7 cellular contexts compared by ENCODE assay signal in genomic region chr5:176036391-176036790, GRCh38.
DNase-seq lines count a peak whose midpoint lies in the region; TF ChIP-seq lines count a peak whose summit lies in the region.
"Not testable (repeated sequence)": the region's sequence is repeated elsewhere in the genome, so short reads cannot be mapped to it uniquely, and the experiment has no call there.

No MANE protein-coding gene starts in this region.

- not testable (repeated sequence) for TF ChIP-seq CTCF in sigmoid colon (IDR thresholded peaks at IDR 0.05)

- not testable (repeated sequence) for H3K27ac ChIP-seq in sigmoid colon

- POLR2A ChIA-PET in activated CD4-positive, alpha-beta memory T cell treated with anti-CD3 and anti-CD28 coated beads, Interleukin-2, amount 10 ng/mL, durations not matched to agents 7 days and 5 days (lab: Charles Lee), result not testable (repeated sequence)

- DNase-seq in G401 (ENCODE audit: low spot score) (peak; percentile 27), ecto neural progenitor cell (ENCODE audit: low spot score) (peak; percentile 36), sigmoid colon (peak; percentile 57)
- not testable (repeated sequence) for DNase-seq in activated CD4-positive, alpha-beta memory T cell treated with anti-CD3 and anti-CD28 coated beads, Interleukin-2, amount 10 ng/mL, durations not matched to agents 7 days and 5 days; activated T-helper 1 cell treated with anti-CD3 and anti-CD28 coated beads, Interleukin-12 subunit alpha, Interleukin-12 subunit beta, Interleukin-2, Interleukin-4 antibody, amounts not matched to agents 30 ng/mL and 10 ng/mL and 1 ng/mL, durations not matched to agents 14 hours and 24 hours and 36 hours (ENCODE audit: low spot score); activated naive CD8-positive, alpha-beta T cell treated with anti-CD3 and anti-CD28 coated beads for 36 hours

- not testable (repeated sequence) for H3K36me3 Mint-ChIP-seq in T-helper 1 cell treated with Interleukin-12 subunit alpha and Interleukin-12 subunit beta and Interleukin-4 antibody, amounts not matched to agents 30 μg/mL and 1 μg/mL, for 36 hours (ENCODE audit: low read depth); activated CD4-positive, alpha-beta memory T cell treated with anti-CD3 and anti-CD28 coated beads, Interleukin-2, amount 10 ng/mL, durations not matched to agents 7 days and 5 days (ENCODE audit: low read depth); activated T-helper 1 cell treated with anti-CD3 and anti-CD28 coated beads, Interleukin-12 subunit alpha, Interleukin-12 subunit beta, Interleukin-2, Interleukin-4 antibody, amounts not matched to agents 30 ng/mL and 10 ng/mL and 1 ng/mL, durations not matched to agents 14 hours and 24 hours and 36 hours (ENCODE audit: low read depth); activated naive CD8-positive, alpha-beta T cell treated with anti-CD3 and anti-CD28 coated beads for 36 hours

- not testable (repeated sequence) for H3K36me3 ChIP-seq in sigmoid colon

- not testable (repeated sequence) for TF ChIP-seq EP300 in sigmoid colon (IDR thresholded peaks at IDR 0.05)

- peak overlapping the region; percentile 44 for H3K4me3 Mint-ChIP-seq in T-helper 1 cell treated with Interleukin-12 subunit alpha and Interleukin-12 subunit beta and Interleukin-4 antibody, amounts not matched to agents 30 μg/mL and 1 μg/mL, for 36 hours
- not testable (repeated sequence) for H3K4me3 Mint-ChIP-seq in activated CD4-positive, alpha-beta memory T cell treated with anti-CD3 and anti-CD28 coated beads, Interleukin-2, amount 10 ng/mL, durations not matched to agents 7 days and 5 days
- H3K4me3 Mint-ChIP-seq in activated T-helper 1 cell treated with anti-CD3 and anti-CD28 coated beads, Interleukin-12 subunit alpha, Interleukin-12 subunit beta, Interleukin-2, Interleukin-4 antibody, amounts not matched to agents 30 ng/mL and 10 ng/mL and 1 ng/mL, durations not matched to agents 14 hours and 24 hours and 36 hours, result peak overlapping the region; percentile 27
- peak overlapping the region; percentile 70 for H3K4me3 Mint-ChIP-seq in activated naive CD8-positive, alpha-beta T cell treated with anti-CD3 and anti-CD28 coated beads for 36 hours

- not testable (repeated sequence) for H3K4me1 ChIP-seq in sigmoid colon

- not testable (repeated sequence) for H3K4me3 ChIP-seq in sigmoid colon

- H3K27ac Mint-ChIP-seq in T-helper 1 cell treated with Interleukin-12 subunit alpha and Interleukin-12 subunit beta and Interleukin-4 antibody, amounts not matched to agents 30 μg/mL and 1 μg/mL, for 36 hours, result peak overlapping the region; percentile 62
- peak overlapping the region; percentile 27 for H3K27ac Mint-ChIP-seq in activated CD4-positive, alpha-beta memory T cell treated with anti-CD3 and anti-CD28 coated beads, Interleukin-2, amount 10 ng/mL, durations not matched to agents 7 days and 5 days
- not testable (repeated sequence) for H3K27ac Mint-ChIP-seq in activated T-helper 1 cell treated with anti-CD3 and anti-CD28 coated beads, Interleukin-12 subunit alpha, Interleukin-12 subunit beta, Interleukin-2, Interleukin-4 antibody, amounts not matched to agents 30 ng/mL and 10 ng/mL and 1 ng/mL, durations not matched to agents 14 hours and 24 hours and 36 hours
- peak overlapping the region; percentile 77 for H3K27ac Mint-ChIP-seq in activated naive CD8-positive, alpha-beta T cell treated with anti-CD3 and anti-CD28 coated beads for 36 hours

- intact Hi-C loops in activated T-helper 1 cell treated with anti-CD3 and anti-CD28 coated beads, Interleukin-12 subunit alpha, Interleukin-12 subunit beta, Interleukin-2, Interleukin-4 antibody, amounts not matched to agents 30 ng/mL and 10 ng/mL and 1 ng/mL, durations not matched to agents 14 hours and 24 hours and 36 hours (cut with micrococcal nuclease); sigmoid colon (cut with DNase I): not testable (repeated sequence)

- WGBS in sigmoid colon, 2 donors, result 83 to 92% methylated on average over 11 of the region's 16 CpGs

- not testable (repeated sequence) for H3K9me3 ChIP-seq in sigmoid colon

- in situ Hi-C loops in G401 (cut with HindIII; ENCODE audit: low sequenced_read_pairs), result not testable (repeated sequence)

- not testable (repeated sequence) for H3K27me3 ChIP-seq in sigmoid colon

- not testable (repeated sequence) for TF ChIP-seq POLR2A in sigmoid colon (IDR thresholded peaks at IDR 0.05)

- not testable (repeated sequence) for H3K4me1 Mint-ChIP-seq in T-helper 1 cell treated with Interleukin-12 subunit alpha and Interleukin-12 subunit beta and Interleukin-4 antibody, amounts not matched to agents 30 μg/mL and 1 μg/mL, for 36 hours (ENCODE audit: low read depth); activated T-helper 1 cell treated with anti-CD3 and anti-CD28 coated beads, Interleukin-12 subunit alpha, Interleukin-12 subunit beta, Interleukin-2, Interleukin-4 antibody, amounts not matched to agents 30 ng/mL and 10 ng/mL and 1 ng/mL, durations not matched to agents 14 hours and 24 hours and 36 hours (ENCODE audit: low read depth)
- H3K4me1 Mint-ChIP-seq in activated CD4-positive, alpha-beta memory T cell treated with anti-CD3 and anti-CD28 coated beads, Interleukin-2, amount 10 ng/mL, durations not matched to agents 7 days and 5 days, result peaks cover 27% of the 10 kb centered on the region
- H3K4me1 Mint-ChIP-seq in activated naive CD8-positive, alpha-beta T cell treated with anti-CD3 and anti-CD28 coated beads for 36 hours, result peaks cover 28% of the 10 kb centered on the region

- peaks cover 16% of the 10 kb centered on the region for H3K27me3 Mint-ChIP-seq in T-helper 1 cell treated with Interleukin-12 subunit alpha and Interleukin-12 subunit beta and Interleukin-4 antibody, amounts not matched to agents 30 μg/mL and 1 μg/mL, for 36 hours (ENCODE audit: low read depth)
- not testable (repeated sequence) for H3K27me3 Mint-ChIP-seq in activated CD4-positive, alpha-beta memory T cell treated with anti-CD3 and anti-CD28 coated beads, Interleukin-2, amount 10 ng/mL, durations not matched to agents 7 days and 5 days; activated T-helper 1 cell treated with anti-CD3 and anti-CD28 coated beads, Interleukin-12 subunit alpha, Interleukin-12 subunit beta, Interleukin-2, Interleukin-4 antibody, amounts not matched to agents 30 ng/mL and 10 ng/mL and 1 ng/mL, durations not matched to agents 14 hours and 24 hours and 36 hours (ENCODE audit: insufficient read depth); activated naive CD8-positive, alpha-beta T cell treated with anti-CD3 and anti-CD28 coated beads for 36 hours

- H3K9me3 Mint-ChIP-seq in T-helper 1 cell treated with Interleukin-12 subunit alpha and Interleukin-12 subunit beta and Interleukin-4 antibody, amounts not matched to agents 30 μg/mL and 1 μg/mL, for 36 hours; activated CD4-positive, alpha-beta memory T cell treated with anti-CD3 and anti-CD28 coated beads, Interleukin-2, amount 10 ng/mL, durations not matched to agents 7 days and 5 days; activated T-helper 1 cell treated with anti-CD3 and anti-CD28 coated beads, Interleukin-12 subunit alpha, Interleukin-12 subunit beta, Interleukin-2, Interleukin-4 antibody, amounts not matched to agents 30 ng/mL and 10 ng/mL and 1 ng/mL, durations not matched to agents 14 hours and 24 hours and 36 hours; activated naive CD8-positive, alpha-beta T cell treated with anti-CD3 and anti-CD28 coated beads for 36 hours: not testable (repeated sequence)

- CTCF ChIA-PET in activated CD4-positive, alpha-beta memory T cell treated with anti-CD3 and anti-CD28 coated beads, Interleukin-2, amount 10 ng/mL, durations not matched to agents 7 days and 5 days (lab: Charles Lee), result not testable (repeated sequence)
